20 cellular contexts compared by ENCODE assay signal in genomic region chr3:13067778-13068177, GRCh38. TPM values are rescaled to one million over a fixed set of nuclear protein-coding genes. Genes with fewer than 3 reads are reported as not detected.
DNase-seq lines count a peak whose midpoint lies in the region; ATAC-seq and TF ChIP-seq lines count a peak whose summit lies in the region.
"Had no signal": no experiment of that assay in that cellular context is flagged by ENCODE, and none has a peak within 500 bp of the region (broad histone marks: within the 10 kb centered on the region; RNA-seq: fewer than 3 reads in every experiment).

No MANE protein-coding gene starts in this region.

- H3K4me1 Mint-ChIP-seq in activated CD4-positive, alpha-beta T cell treated with anti-CD3 and anti-CD28 coated beads, Interleukin-2, amount 10 ng/mL, durations not matched to agents 7 days and 5 days: peaks cover 58% of the 10 kb centered on the region
- peaks cover 43% of the 10 kb centered on the region for H3K4me1 Mint-ChIP-seq in activated CD4-positive, alpha-beta T cell treated with anti-CD3 and anti-CD28 coated beads, Interleukin-2, amount 10 ng/mL, durations not matched to agents 24 days and 14 days
- H3K4me1 Mint-ChIP-seq in natural killer cell (peaks cover 58 to 62% of the 10 kb centered on the region in 2 donors), progenitor cell of endocrine pancreas (ENCODE audit: low read depth) (no peaks in the 10 kb centered on the region)

- H3K9ac ChIP-seq in BLaER1 treated with 17β-estradiol and CSF1 and Interleukin-3, amounts not matched to agents 10 nM and 100 nM: peak overlapping the region in 6 of 11 experiments; percentile 23 to 71 (median 64); a peak in 9 of 22 replicates

- H3K4me3 Mint-ChIP-seq in activated CD4-positive, alpha-beta T cell treated with anti-CD3 and anti-CD28 coated beads, Interleukin-2, amount 10 ng/mL, durations not matched to agents 7 days and 5 days: no peak overlapping the region
- no peak overlapping the region for H3K4me3 Mint-ChIP-seq in activated CD4-positive, alpha-beta T cell treated with anti-CD3 and anti-CD28 coated beads, Interleukin-2, amount 10 ng/mL, durations not matched to agents 24 days and 14 days
- no peak overlapping the region for H3K4me3 Mint-ChIP-seq in natural killer cell
- no peak overlapping the region for H3K4me3 Mint-ChIP-seq in progenitor cell of endocrine pancreas (ENCODE audit: low read depth)
- H3K4me3 Mint-ChIP-seq: H9 had no signal

- H3K9me3 ChIP-seq in BLaER1 treated with 17β-estradiol and CSF1 and Interleukin-3, amounts not matched to agents 10 nM and 100 nM (replicated peaks in 1 of 11): no peaks in the 10 kb centered on the region
- H3K9me3 ChIP-seq: Caco-2 had no signal

- H3K27me3 Mint-ChIP-seq in activated CD4-positive, alpha-beta T cell treated with anti-CD3 and anti-CD28 coated beads, Interleukin-2, amount 10 ng/mL, durations not matched to agents 7 days and 5 days: peaks cover 2% of the 10 kb centered on the region
- peaks cover under 1% of the 10 kb centered on the region for H3K27me3 Mint-ChIP-seq in activated CD4-positive, alpha-beta T cell treated with anti-CD3 and anti-CD28 coated beads, Interleukin-2, amount 10 ng/mL, durations not matched to agents 24 days and 14 days
- H3K27me3 Mint-ChIP-seq in natural killer cell (ENCODE audit: low read depth in 2 of 2): no peaks in the 10 kb centered on the region
- H3K27me3 Mint-ChIP-seq in progenitor cell of endocrine pancreas: peaks cover 29% of the 10 kb centered on the region

- H3K27me3 ChIP-seq in BLaER1 treated with 17β-estradiol and CSF1 and Interleukin-3, amounts not matched to agents 10 nM and 100 nM: peaks cover 0 to 10% (median 0%) of the 10 kb centered on the region in 11 experiments; a peak in 5 of 22 replicates

- peak overlapping the region in 10 of 11 experiments; percentile 78 to 100 (median 93); a peak in 18 of 22 replicates for H3K4me2 ChIP-seq in BLaER1 treated with 17β-estradiol and CSF1 and Interleukin-3, amounts not matched to agents 10 nM and 100 nM

- H3K4me1 ChIP-seq in BLaER1 treated with 17β-estradiol and CSF1 and Interleukin-3, amounts not matched to agents 10 nM and 100 nM: peaks cover 61 to 100% (median 100%) of the 10 kb centered on the region in 10 experiments
- H3K4me1 ChIP-seq: Caco-2 had no signal

- no peak for TF ChIP-seq CTCF in natural killer cell (IDR thresholded peaks at IDR 0.05)
- no peak for TF ChIP-seq CTCF in progenitor cell of endocrine pancreas (IDR thresholded peaks at IDR 0.05; ENCODE audit: unreplicated experiment)

- H3K27ac Mint-ChIP-seq in activated CD4-positive, alpha-beta T cell treated with anti-CD3 and anti-CD28 coated beads, Interleukin-2, amount 10 ng/mL, durations not matched to agents 7 days and 5 days: peak overlapping the region; percentile 72
- H3K27ac Mint-ChIP-seq in activated CD4-positive, alpha-beta T cell treated with anti-CD3 and anti-CD28 coated beads, Interleukin-2, amount 10 ng/mL, durations not matched to agents 24 days and 14 days: no peak overlapping the region
- H3K27ac Mint-ChIP-seq in natural killer cell: peak overlapping the region; percentile 93 to 94
- H3K27ac Mint-ChIP-seq in progenitor cell of endocrine pancreas: no peak overlapping the region

- CTCF ChIA-PET in activated CD4-positive, alpha-beta T cell treated with anti-CD3 and anti-CD28 coated beads, Interleukin-2, amount 10 ng/mL, durations not matched to agents 7 days and 5 days (lab: Charles Lee): interaction anchor here (0.6 to 1.2 kb wide), 3 partner anchors 50 to 2000 kb away, joined by 3 to 4 read pairs (median 3); no protein-coding TSS in a partner anchor

- H4K20me1 ChIP-seq in BLaER1 treated with 17β-estradiol and CSF1 and Interleukin-3, amounts not matched to agents 10 nM and 100 nM: peaks cover 0 to 33% (median 0%) of the 10 kb centered on the region in 11 experiments; a peak in 5 of 22 replicates

- no peaks in the 10 kb centered on the region for H3K36me3 ChIP-seq in BLaER1 treated with 17β-estradiol and CSF1 and Interleukin-3, amounts not matched to agents 10 nM and 100 nM

- H3K36me3 Mint-ChIP-seq in activated CD4-positive, alpha-beta T cell treated with anti-CD3 and anti-CD28 coated beads, Interleukin-2, amount 10 ng/mL, durations not matched to agents 7 days and 5 days (ENCODE audit: low read depth): peaks cover 4% of the 10 kb centered on the region
- peaks cover 6% of the 10 kb centered on the region for H3K36me3 Mint-ChIP-seq in activated CD4-positive, alpha-beta T cell treated with anti-CD3 and anti-CD28 coated beads, Interleukin-2, amount 10 ng/mL, durations not matched to agents 24 days and 14 days (ENCODE audit: low read depth)
- H3K36me3 Mint-ChIP-seq in natural killer cell: no peaks in the 10 kb centered on the region
- H3K36me3 Mint-ChIP-seq in progenitor cell of endocrine pancreas (ENCODE audit: insufficient read depth): no peaks in the 10 kb centered on the region

- no peak overlapping the region for H3K4me3 ChIP-seq in BLaER1 treated with 17β-estradiol and CSF1 and Interleukin-3, amounts not matched to agents 10 nM and 100 nM

- no peak for TF ChIP-seq POLR2A in GM18505 (IDR thresholded peaks at IDR 0.05; ENCODE audit: borderline replicate concordance, extremely low read depth, insufficient read depth, insufficient read length)

- ATAC-seq in natural killer cell (no peak), GM18868 (IDR thresholded peaks at IDR 0.05; ENCODE audit: unreplicated experiment) (no peak), GM18505 (IDR thresholded peaks at IDR 0.05; ENCODE audit: unreplicated experiment) (no peak)
- ATAC-seq: PC-3 had no signal

- intact Hi-C loops in activated CD4-positive, alpha-beta T cell treated with anti-CD3 and anti-CD28 coated beads, Interleukin-2, amount 10 ng/mL, durations not matched to agents 24 days and 14 days (cut with micrococcal nuclease): no loop called here
- intact Hi-C loops in natural killer cell (cut with micrococcal nuclease): loop anchor here (2.0 kb wide), 2 partner anchors 27 to 51 kb away; no protein-coding TSS in a partner anchor

- H3K9me3 Mint-ChIP-seq in activated CD4-positive, alpha-beta T cell treated with anti-CD3 and anti-CD28 coated beads, Interleukin-2, amount 10 ng/mL, durations not matched to agents 7 days and 5 days: no peaks in the 10 kb centered on the region
- H3K9me3 Mint-ChIP-seq in activated CD4-positive, alpha-beta T cell treated with anti-CD3 and anti-CD28 coated beads, Interleukin-2, amount 10 ng/mL, durations not matched to agents 24 days and 14 days: no peaks in the 10 kb centered on the region
- H3K9me3 Mint-ChIP-seq in natural killer cell: no peaks in the 10 kb centered on the region
- no peaks in the 10 kb centered on the region for H3K9me3 Mint-ChIP-seq in progenitor cell of endocrine pancreas (ENCODE audit: low read depth)
- H3K9me3 Mint-ChIP-seq: H9 had no signal

- DNase-seq in activated CD4-positive, alpha-beta T cell treated with anti-CD3 and anti-CD28 coated beads, Interleukin-2, amount 10 ng/mL, durations not matched to agents 7 days and 5 days: no peak
- DNase-seq in activated CD4-positive, alpha-beta T cell treated with anti-CD3 and anti-CD28 coated beads, Interleukin-2, amount 10 ng/mL, durations not matched to agents 24 days and 14 days: no peak
- peak; percentile 23 for DNase-seq in UCSD-AML1 (lab: John Stamatoyannopoulos, UW; ENCODE audit: unreplicated experiment)
- no peak for DNase-seq in natural killer cell
- DNase-seq in progenitor cell of endocrine pancreas (ENCODE audit: low spot score, unreplicated experiment): no peak
- DNase-seq: Caco-2, DMS153, EL, H9, IMR-90, Kasumi-1, NCI-H1105, NCI-H1694, NCI-H510A treated with DMSO at 0.1 percent for 48 hours, NCI-H82, PC-3 had no signal

- peak overlapping the region in 9 of 11 experiments; percentile 57 to 90 (median 79); a peak in 16 of 22 replicates for H3K27ac ChIP-seq in BLaER1 treated with 17β-estradiol and CSF1 and Interleukin-3, amounts not matched to agents 10 nM and 100 nM
- H3K27ac ChIP-seq: C4-2B had no signal

- POLR2A ChIA-PET in activated CD4-positive, alpha-beta T cell treated with anti-CD3 and anti-CD28 coated beads, Interleukin-2, amount 10 ng/mL, durations not matched to agents 7 days and 5 days (lab: Charles Lee): no interaction called here

RNA-seq across cellular contexts. Expression of gene IQSEC1, which starts 5.5 kb away (rescaled TPM):
- 10 to 100 TPM; 58.2 to 70.4 TPM for total RNA-seq in activated CD4-positive, alpha-beta T cell treated with anti-CD3 and anti-CD28 coated beads, Interleukin-2, amount 10 ng/mL, durations not matched to agents 7 days and 5 days
- 22.5 TPM in 2 replicates for total RNA-seq in activated CD4-positive, alpha-beta T cell treated with anti-CD3 and anti-CD28 coated beads, Interleukin-2, amount 10 ng/mL, durations not matched to agents 24 days and 14 days
- total RNA-seq in natural killer cell (100 to 1,000 TPM; 124 to 189 (median 138) TPM), progenitor cell of endocrine pancreas (33.2 and 34.2 TPM in 2 replicates)

Comparison
In these comparisons a context has a peak if more than half of its experiments do, and no peak if none do; other contexts are left out.
1. H3K27ac Mint-ChIP-seq: peak in activated CD4-positive, alpha-beta T cell treated with anti-CD3 and anti-CD28 coated beads, Interleukin-2, amount 10 ng/mL, durations not matched to agents 7 days and 5 days (single experiment) and natural killer cell (2 of 2); none in activated CD4-positive, alpha-beta T cell treated with anti-CD3 and anti-CD28 coated beads, Interleukin-2, amount 10 ng/mL, durations not matched to agents 24 days and 14 days (single experiment) and progenitor cell of endocrine pancreas (single experiment).